Comparison of ENCODE assay signal across 13 cellular contexts in genomic region chr6:20116792-20117191, GRCh38.
DNase-seq lines count a peak whose midpoint lies in the region; ATAC-seq and TF ChIP-seq lines count a peak whose summit lies in the region.
"Had no signal": no experiment of that assay in that cellular context is flagged by ENCODE, and none has a peak within 500 bp of the region (broad histone marks: within the 10 kb centered on the region; RNA-seq: fewer than 3 reads in every experiment).

No MANE protein-coding gene starts in this region.

- 73 to 78% methylated on average over 5 to 7 of the region's 7 CpGs for WGBS in gastroesophageal sphincter (ENCODE audit: low coverage in 1 of 2), 2 donors

- intact Hi-C loops in left ventricle myocardium inferior (cut with micrococcal nuclease), result no loop called here

- H3K27ac ChIP-seq in cardiac muscle cell (peak overlapping the region; percentile 96), left ventricle myocardium inferior (replicated peaks) (no peak overlapping the region), gastroesophageal sphincter (peak overlapping the region in 3 of 4 donors; percentile 81 to 86 (median 81)), rectal smooth muscle tissue (ENCODE audit: low read depth, low read length) (peak overlapping the region; percentile 45)
- H3K27ac ChIP-seq: 22Rv1 had no signal

- H3K4me1 ChIP-seq in cardiac muscle cell (ENCODE audit: low read depth), result peaks cover 55% of the 10 kb centered on the region
- H3K4me1 ChIP-seq in left ventricle myocardium inferior, result peaks cover 15% of the 10 kb centered on the region
- peaks cover 0 to 20% (median 2%) of the 10 kb centered on the region in 3 donors for H3K4me1 ChIP-seq in gastroesophageal sphincter
- H3K4me1 ChIP-seq in rectal smooth muscle tissue (ENCODE audit: control insufficient read depth, insufficient read depth, low read length), result peaks cover 35% of the 10 kb centered on the region
- no peaks in the 10 kb centered on the region for H3K4me1 ChIP-seq in HAP-1

- in situ Hi-C loops in HAP-1 (cut with MboI; ENCODE audit: low sequenced_read_pairs), result no loop called here

- no peak overlapping the region for H3K4me3 ChIP-seq in cardiac muscle cell
- no peak overlapping the region for H3K4me3 ChIP-seq in left ventricle myocardium inferior
- no peak overlapping the region for H3K4me3 ChIP-seq in gastroesophageal sphincter
- H3K4me3 ChIP-seq in rectal smooth muscle tissue (ENCODE audit: low read length), result no peak overlapping the region
- no peak overlapping the region for H3K4me3 ChIP-seq in H7 (ENCODE audit: insufficient read depth, low read depth, low read length)
- H3K4me3 ChIP-seq in HAP-1, result no peak overlapping the region

- DNase-seq in cardiac muscle cell (ENCODE audit: low read depth in 1 of 2, low spot score in 1 of 2) (no peak), left ventricle myocardium inferior (no peak), H7 (no peak), NOMO-1 treated with dmso at 0.1 percent for 144 hours (lab: John Stamatoyannopoulos, UW; ENCODE audit: unreplicated experiment) (no peak), HAP-1 (ENCODE audit: low spot score in 2 of 2) (no peak)
- DNase-seq: CD8-positive, alpha-beta T cell; COR-L47; DND-41; GDM1 had no signal

- no peaks in the 10 kb centered on the region for H3K36me3 ChIP-seq in cardiac muscle cell
- peaks cover 36% of the 10 kb centered on the region for H3K36me3 ChIP-seq in left ventricle myocardium inferior
- peaks cover 0 to 36% of the 10 kb centered on the region in 2 donors for H3K36me3 ChIP-seq in gastroesophageal sphincter
- H3K36me3 ChIP-seq in rectal smooth muscle tissue (ENCODE audit: control insufficient read depth, insufficient read depth, low read length), result peaks cover 4% of the 10 kb centered on the region
- no peaks in the 10 kb centered on the region; the same call in 1 of the 2 replicates for H3K36me3 ChIP-seq in H7 (replicated peaks; ENCODE audit: control insufficient read depth, insufficient read depth, low read length)
- peaks cover 4% of the 10 kb centered on the region; the same call in 1 of the 2 replicates for H3K36me3 ChIP-seq in HAP-1 (replicated peaks)

- H3K9me3 ChIP-seq in cardiac muscle cell (ENCODE audit: low read depth) (no peaks in the 10 kb centered on the region), left ventricle myocardium inferior (replicated peaks) (no peaks in the 10 kb centered on the region), gastroesophageal sphincter (no peaks in the 10 kb centered on the region), HAP-1 (no peaks in the 10 kb centered on the region)

- ATAC-seq in gastroesophageal sphincter, result no peak
- ATAC-seq: CD8-positive, alpha-beta T cell; HCT116 had no signal

- TF ChIP-seq POLR2A in gastroesophageal sphincter (IDR thresholded peaks at IDR 0.05), result no peak

- H3K27me3 ChIP-seq in cardiac muscle cell, result no peaks in the 10 kb centered on the region
- no peaks in the 10 kb centered on the region for H3K27me3 ChIP-seq in left ventricle myocardium inferior (ENCODE audit: low read depth)
- H3K27me3 ChIP-seq in gastroesophageal sphincter, result no peaks in the 10 kb centered on the region
- no peaks in the 10 kb centered on the region for H3K27me3 ChIP-seq in rectal smooth muscle tissue (ENCODE audit: control insufficient read depth, insufficient read depth, low read length)
- no peaks in the 10 kb centered on the region for H3K27me3 ChIP-seq in H7 (ENCODE audit: control insufficient read depth, insufficient read depth, low read length)
- no peaks in the 10 kb centered on the region for H3K27me3 ChIP-seq in HAP-1 (ENCODE audit: low read depth)

- TF ChIP-seq CTCF in cardiac muscle cell (IDR thresholded peaks at IDR 0.05; ENCODE audit: low read depth, low read length) (no peak), left ventricle myocardium inferior (IDR thresholded peaks at IDR 0.05; ENCODE audit: borderline replicate concordance) (no peak), gastroesophageal sphincter (IDR thresholded peaks at IDR 0.05) (no peak)

- no peak for TF ChIP-seq EP300 in gastroesophageal sphincter (IDR thresholded peaks at IDR 0.05)

- no peak overlapping the region for H3K9ac ChIP-seq in rectal smooth muscle tissue (ENCODE audit: low read length)
